Comparison of ENCODE assay signal across 2 cellular contexts in the genomic region with DNA sequence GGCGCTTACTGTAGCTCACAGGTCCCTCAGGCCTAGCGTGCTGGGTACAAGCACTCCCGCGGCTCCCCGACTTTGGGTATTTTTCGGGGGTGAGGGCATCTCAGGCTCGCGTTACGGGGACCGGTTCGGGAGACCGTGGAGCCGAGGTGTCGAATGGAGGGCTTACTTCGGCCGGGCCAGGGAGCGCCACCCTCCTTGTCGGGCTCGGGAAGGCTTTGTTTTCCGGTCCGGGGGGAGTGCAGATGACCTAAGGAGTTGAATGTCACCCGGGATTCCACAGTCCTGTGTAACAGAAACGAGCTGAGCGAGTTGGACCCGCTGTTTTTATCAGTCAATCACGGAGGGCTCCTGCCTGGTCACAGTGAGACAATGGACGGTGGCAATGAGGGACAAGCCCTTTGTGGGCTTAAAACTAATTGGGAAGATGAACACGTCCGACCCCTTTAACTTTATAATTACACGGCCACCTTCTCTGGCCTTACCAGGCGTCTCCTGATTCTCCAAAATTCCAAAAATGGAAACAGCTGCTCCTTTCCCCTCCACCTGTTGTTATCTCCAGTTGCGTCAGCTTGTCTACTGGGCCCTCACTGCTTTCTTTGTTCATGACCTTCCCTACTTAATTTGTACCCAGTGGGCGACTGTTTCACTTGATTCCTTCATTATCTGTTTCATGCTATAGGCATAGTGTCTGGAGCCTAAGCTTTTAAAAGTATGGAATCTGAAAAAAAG.
TF ChIP-seq lines count a peak whose summit lies in the region.

No MANE protein-coding gene starts in this region.

TF ChIP-seq in K562, 482 proteins besides CTCF, POLR2A, EP300 and RAD21 (continued from another document and continues in another):
- TF ChIP-seq, protein P1, sequence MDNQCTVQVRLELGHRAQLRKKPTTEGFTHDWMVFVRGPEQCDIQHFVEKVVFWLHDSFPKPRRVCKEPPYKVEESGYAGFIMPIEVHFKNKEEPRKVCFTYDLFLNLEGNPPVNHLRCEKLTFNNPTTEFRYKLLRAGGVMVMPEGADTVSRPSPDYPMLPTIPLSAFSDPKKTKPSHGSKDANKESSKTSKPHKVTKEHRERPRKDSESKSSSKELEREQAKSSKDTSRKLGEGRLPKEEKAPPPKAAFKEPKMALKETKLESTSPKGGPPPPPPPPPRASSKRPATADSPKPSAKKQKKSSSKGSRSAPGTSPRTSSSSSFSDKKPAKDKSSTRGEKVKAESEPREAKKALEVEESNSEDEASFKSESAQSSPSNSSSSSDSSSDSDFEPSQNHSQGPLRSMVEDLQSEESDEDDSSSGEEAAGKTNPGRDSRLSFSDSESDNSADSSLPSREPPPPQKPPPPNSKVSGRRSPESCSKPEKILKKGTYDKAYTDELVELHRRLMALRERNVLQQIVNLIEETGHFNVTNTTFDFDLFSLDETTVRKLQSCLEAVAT (IDR thresholded peaks at IDR 0.05), result peak in 1 of 2 experiments; percentile 64; a peak in 1 of 4 replicates
- TF ChIP-seq CC2D1A (IDR thresholded peaks at IDR 0.05) (peak; percentile 2; the same call in 1 of the 2 replicates), DPF2 (IDR thresholded peaks at IDR 0.05) (no peak), PRPF4 (IDR thresholded peaks at IDR 0.05; ENCODE audit: insufficient read depth, low read depth, low read length, poor library complexity, severe bottlenecking) (no peak), HDAC2 (IDR thresholded peaks at IDR 0.05) (no peak), HLTF (IDR thresholded peaks at IDR 0.05) (no peak), GATAD2B (IDR thresholded peaks at IDR 0.05; ENCODE audit: borderline replicate concordance) (peak; percentile 76; the same call in 1 of the 2 replicates), THRAP3 (IDR thresholded peaks at IDR 0.05; ENCODE audit: borderline replicate concordance) (peak; percentile 73; the same call in 1 of the 2 replicates), NR2C2 (CRISPR knock-in tag; IDR thresholded peaks at IDR 0.05) (0 out of 2 replicates have a peak, but pooled peaks have one; percentile 37), NR2C2 (tag; IDR thresholded peaks at IDR 0.05) (no peak), SP1 (CRISPR knock-in tag; IDR thresholded peaks at IDR 0.05) (no peak; the same call in 1 of the 2 replicates), ZNF707 (CRISPR knock-in tag; conservative IDR thresholded peaks at IDR 0.05) (no peak), MAZ (CRISPR knock-in tag; conservative IDR thresholded peaks at IDR 0.05 in 1 of 2, IDR thresholded peaks at IDR 0.05 in 1 of 2) (0 out of 4 replicates have a peak, but pooled peaks of 1 of the 2 experiments have one; percentile 3), NUFIP1 (IDR thresholded peaks at IDR 0.05; ENCODE audit: partially characterized antibody) (no peak), HNRNPLL (IDR thresholded peaks at IDR 0.05; ENCODE audit: low read depth, low read length, poor library complexity, severe bottlenecking) (no peak), PURB (CRISPR knock-in tag; IDR thresholded peaks at IDR 0.05; ENCODE audit: low read depth) (0 out of 2 replicates have a peak, but pooled peaks have one; percentile 67)
- TF ChIP-seq, protein P2, sequence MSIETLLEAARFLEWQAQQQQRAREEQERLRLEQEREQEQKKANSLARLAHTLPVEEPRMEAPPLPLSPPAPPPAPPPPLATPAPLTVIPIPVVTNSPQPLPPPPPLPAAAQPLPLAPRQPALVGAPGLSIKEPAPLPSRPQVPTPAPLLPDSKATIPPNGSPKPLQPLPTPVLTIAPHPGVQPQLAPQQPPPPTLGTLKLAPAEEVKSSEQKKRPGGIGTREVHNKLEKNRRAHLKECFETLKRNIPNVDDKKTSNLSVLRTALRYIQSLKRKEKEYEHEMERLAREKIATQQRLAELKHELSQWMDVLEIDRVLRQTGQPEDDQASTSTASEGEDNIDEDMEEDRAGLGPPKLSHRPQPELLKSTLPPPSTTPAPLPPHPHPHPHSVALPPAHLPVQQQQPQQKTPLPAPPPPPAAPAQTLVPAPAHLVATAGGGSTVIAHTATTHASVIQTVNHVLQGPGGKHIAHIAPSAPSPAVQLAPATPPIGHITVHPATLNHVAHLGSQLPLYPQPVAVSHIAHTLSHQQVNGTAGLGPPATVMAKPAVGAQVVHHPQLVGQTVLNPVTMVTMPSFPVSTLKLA (conservative IDR thresholded peaks at IDR 0.05), result 0 out of 4 replicates have a peak, but pooled peaks of 1 of the 2 experiments have one; percentile 8
- TF ChIP-seq, protein P3, sequence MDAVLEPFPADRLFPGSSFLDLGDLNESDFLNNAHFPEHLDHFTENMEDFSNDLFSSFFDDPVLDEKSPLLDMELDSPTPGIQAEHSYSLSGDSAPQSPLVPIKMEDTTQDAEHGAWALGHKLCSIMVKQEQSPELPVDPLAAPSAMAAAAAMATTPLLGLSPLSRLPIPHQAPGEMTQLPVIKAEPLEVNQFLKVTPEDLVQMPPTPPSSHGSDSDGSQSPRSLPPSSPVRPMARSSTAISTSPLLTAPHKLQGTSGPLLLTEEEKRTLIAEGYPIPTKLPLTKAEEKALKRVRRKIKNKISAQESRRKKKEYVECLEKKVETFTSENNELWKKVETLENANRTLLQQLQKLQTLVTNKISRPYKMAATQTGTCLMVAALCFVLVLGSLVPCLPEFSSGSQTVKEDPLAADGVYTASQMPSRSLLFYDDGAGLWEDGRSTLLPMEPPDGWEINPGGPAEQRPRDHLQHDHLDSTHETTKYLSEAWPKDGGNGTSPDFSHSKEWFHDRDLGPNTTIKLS (IDR thresholded peaks at IDR 0.05; ENCODE audit: borderline replicate concordance, low read depth), result peak; percentile 70; the same call in 1 of the 2 replicates
- TF ChIP-seq, protein P4, sequence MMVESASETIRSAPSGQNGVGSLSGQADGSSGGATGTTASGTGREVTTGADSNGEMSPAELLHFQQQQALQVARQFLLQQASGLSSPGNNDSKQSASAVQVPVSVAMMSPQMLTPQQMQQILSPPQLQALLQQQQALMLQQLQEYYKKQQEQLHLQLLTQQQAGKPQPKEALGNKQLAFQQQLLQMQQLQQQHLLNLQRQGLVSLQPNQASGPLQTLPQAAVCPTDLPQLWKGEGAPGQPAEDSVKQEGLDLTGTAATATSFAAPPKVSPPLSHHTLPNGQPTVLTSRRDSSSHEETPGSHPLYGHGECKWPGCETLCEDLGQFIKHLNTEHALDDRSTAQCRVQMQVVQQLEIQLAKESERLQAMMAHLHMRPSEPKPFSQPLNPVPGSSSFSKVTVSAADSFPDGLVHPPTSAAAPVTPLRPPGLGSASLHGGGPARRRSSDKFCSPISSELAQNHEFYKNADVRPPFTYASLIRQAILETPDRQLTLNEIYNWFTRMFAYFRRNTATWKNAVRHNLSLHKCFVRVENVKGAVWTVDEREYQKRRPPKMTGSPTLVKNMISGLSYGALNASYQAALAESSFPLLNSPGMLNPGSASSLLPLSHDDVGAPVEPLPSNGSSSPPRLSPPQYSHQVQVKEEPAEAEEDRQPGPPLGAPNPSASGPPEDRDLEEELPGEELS (CRISPR knock-in tag; IDR thresholded peaks at IDR 0.05; ENCODE audit: borderline replicate concordance), result 0 out of 2 replicates have a peak, but pooled peaks have one; percentile 35

TF ChIP-seq in HepG2, 621 proteins besides CTCF, POLR2A, EP300 and RAD21 (continued from another document and continues in another):
- TF ChIP-seq, protein P5, sequence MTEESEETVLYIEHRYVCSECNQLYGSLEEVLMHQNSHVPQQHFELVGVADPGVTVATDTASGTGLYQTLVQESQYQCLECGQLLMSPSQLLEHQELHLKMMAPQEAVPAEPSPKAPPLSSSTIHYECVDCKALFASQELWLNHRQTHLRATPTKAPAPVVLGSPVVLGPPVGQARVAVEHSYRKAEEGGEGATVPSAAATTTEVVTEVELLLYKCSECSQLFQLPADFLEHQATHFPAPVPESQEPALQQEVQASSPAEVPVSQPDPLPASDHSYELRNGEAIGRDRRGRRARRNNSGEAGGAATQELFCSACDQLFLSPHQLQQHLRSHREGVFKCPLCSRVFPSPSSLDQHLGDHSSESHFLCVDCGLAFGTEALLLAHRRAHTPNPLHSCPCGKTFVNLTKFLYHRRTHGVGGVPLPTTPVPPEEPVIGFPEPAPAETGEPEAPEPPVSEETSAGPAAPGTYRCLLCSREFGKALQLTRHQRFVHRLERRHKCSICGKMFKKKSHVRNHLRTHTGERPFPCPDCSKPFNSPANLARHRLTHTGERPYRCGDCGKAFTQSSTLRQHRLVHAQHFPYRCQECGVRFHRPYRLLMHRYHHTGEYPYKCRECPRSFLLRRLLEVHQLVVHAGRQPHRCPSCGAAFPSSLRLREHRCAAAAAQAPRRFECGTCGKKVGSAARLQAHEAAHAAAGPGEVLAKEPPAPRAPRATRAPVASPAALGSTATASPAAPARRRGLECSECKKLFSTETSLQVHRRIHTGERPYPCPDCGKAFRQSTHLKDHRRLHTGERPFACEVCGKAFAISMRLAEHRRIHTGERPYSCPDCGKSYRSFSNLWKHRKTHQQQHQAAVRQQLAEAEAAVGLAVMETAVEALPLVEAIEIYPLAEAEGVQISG (CRISPR knock-in tag; IDR thresholded peaks at IDR 0.05), result no peak
- peak; percentile 39; the same call in 1 of the 2 replicates for TF ChIP-seq ATF7-NPFF (CRISPR knock-in tag; IDR thresholded peaks at IDR 0.05; ENCODE audit: low read depth)
- TF ChIP-seq FIP1L1 (IDR thresholded peaks at IDR 0.05; ENCODE audit: borderline replicate concordance, insufficient read depth, low read depth, low read length), result no peak
- TF ChIP-seq, protein P6, sequence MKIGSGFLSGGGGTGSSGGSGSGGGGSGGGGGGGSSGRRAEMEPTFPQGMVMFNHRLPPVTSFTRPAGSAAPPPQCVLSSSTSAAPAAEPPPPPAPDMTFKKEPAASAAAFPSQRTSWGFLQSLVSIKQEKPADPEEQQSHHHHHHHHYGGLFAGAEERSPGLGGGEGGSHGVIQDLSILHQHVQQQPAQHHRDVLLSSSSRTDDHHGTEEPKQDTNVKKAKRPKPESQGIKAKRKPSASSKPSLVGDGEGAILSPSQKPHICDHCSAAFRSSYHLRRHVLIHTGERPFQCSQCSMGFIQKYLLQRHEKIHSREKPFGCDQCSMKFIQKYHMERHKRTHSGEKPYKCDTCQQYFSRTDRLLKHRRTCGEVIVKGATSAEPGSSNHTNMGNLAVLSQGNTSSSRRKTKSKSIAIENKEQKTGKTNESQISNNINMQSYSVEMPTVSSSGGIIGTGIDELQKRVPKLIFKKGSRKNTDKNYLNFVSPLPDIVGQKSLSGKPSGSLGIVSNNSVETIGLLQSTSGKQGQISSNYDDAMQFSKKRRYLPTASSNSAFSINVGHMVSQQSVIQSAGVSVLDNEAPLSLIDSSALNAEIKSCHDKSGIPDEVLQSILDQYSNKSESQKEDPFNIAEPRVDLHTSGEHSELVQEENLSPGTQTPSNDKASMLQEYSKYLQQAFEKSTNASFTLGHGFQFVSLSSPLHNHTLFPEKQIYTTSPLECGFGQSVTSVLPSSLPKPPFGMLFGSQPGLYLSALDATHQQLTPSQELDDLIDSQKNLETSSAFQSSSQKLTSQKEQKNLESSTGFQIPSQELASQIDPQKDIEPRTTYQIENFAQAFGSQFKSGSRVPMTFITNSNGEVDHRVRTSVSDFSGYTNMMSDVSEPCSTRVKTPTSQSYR (CRISPR knock-in tag; IDR thresholded peaks at IDR 0.05; ENCODE audit: borderline replicate concordance), result no peak
- TF ChIP-seq SP2 (CRISPR knock-in tag; IDR thresholded peaks at IDR 0.05), result no peak
- TF ChIP-seq, protein P7, sequence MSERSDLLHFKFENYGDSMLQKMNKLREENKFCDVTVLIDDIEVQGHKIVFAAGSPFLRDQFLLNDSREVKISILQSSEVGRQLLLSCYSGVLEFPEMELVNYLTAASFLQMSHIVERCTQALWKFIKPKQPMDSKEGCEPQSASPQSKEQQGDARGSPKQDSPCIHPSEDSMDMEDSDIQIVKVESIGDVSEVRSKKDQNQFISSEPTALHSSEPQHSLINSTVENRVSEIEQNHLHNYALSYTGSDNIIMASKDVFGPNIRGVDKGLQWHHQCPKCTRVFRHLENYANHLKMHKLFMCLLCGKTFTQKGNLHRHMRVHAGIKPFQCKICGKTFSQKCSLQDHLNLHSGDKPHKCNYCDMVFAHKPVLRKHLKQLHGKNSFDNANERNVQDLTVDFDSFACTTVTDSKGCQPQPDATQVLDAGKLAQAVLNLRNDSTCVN (CRISPR knock-in tag; IDR thresholded peaks at IDR 0.05; ENCODE audit: borderline replicate concordance), result no peak
- TF ChIP-seq, protein P8, sequence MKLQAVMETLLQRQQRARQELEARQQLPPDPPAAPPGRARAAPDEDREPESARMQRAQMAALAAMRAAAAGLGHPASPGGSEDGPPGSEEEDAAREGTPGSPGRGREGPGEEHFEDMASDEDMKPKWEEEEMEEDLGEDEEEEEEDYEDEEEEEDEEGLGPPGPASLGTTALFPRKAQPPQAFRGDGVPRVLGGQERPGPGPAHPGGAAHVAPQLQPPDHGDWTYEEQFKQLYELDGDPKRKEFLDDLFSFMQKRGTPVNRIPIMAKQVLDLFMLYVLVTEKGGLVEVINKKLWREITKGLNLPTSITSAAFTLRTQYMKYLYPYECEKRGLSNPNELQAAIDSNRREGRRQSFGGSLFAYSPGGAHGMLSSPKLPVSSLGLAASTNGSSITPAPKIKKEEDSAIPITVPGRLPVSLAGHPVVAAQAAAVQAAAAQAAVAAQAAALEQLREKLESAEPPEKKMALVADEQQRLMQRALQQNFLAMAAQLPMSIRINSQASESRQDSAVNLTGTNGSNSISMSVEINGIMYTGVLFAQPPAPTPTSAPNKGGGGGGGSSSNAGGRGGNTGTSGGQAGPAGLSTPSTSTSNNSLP (IDR thresholded peaks at IDR 0.05; ENCODE audit: low read depth, low read length), result no peak
- TF ChIP-seq MBNL3 (CRISPR knock-in tag; conservative IDR thresholded peaks at IDR 0.05), result no peak
- TF ChIP-seq, protein P9, sequence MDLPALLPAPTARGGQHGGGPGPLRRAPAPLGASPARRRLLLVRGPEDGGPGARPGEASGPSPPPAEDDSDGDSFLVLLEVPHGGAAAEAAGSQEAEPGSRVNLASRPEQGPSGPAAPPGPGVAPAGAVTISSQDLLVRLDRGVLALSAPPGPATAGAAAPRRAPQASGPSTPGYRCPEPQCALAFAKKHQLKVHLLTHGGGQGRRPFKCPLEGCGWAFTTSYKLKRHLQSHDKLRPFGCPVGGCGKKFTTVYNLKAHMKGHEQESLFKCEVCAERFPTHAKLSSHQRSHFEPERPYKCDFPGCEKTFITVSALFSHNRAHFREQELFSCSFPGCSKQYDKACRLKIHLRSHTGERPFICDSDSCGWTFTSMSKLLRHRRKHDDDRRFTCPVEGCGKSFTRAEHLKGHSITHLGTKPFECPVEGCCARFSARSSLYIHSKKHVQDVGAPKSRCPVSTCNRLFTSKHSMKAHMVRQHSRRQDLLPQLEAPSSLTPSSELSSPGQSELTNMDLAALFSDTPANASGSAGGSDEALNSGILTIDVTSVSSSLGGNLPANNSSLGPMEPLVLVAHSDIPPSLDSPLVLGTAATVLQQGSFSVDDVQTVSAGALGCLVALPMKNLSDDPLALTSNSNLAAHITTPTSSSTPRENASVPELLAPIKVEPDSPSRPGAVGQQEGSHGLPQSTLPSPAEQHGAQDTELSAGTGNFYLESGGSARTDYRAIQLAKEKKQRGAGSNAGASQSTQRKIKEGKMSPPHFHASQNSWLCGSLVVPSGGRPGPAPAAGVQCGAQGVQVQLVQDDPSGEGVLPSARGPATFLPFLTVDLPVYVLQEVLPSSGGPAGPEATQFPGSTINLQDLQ (CRISPR knock-in tag; IDR thresholded peaks at IDR 0.05), result no peak
- no peak for TF ChIP-seq ZNF598 (CRISPR knock-in tag; IDR thresholded peaks at IDR 0.05; ENCODE audit: borderline replicate concordance)
- TF ChIP-seq TGIF2 (CRISPR knock-in tag; IDR thresholded peaks at IDR 0.05), result no peak
- no peak for TF ChIP-seq MEF2D (CRISPR knock-in tag; IDR thresholded peaks at IDR 0.05)
- no peak for TF ChIP-seq ZNF33A (CRISPR knock-in tag; IDR thresholded peaks at IDR 0.05; ENCODE audit: borderline replicate concordance)
- TF ChIP-seq ZNF34 (CRISPR knock-in tag; IDR thresholded peaks at IDR 0.05; ENCODE audit: borderline replicate concordance), result no peak
- no peak for TF ChIP-seq ZNF143 (CRISPR knock-in tag; IDR thresholded peaks at IDR 0.05)
- no peak for TF ChIP-seq KAT7 (CRISPR knock-in tag; IDR thresholded peaks at IDR 0.05; ENCODE audit: borderline replicate concordance)
- TF ChIP-seq ZNF121 (CRISPR knock-in tag; IDR thresholded peaks at IDR 0.05), result no peak
- TF ChIP-seq MED8 (CRISPR knock-in tag; IDR thresholded peaks at IDR 0.05; ENCODE audit: insufficient replicate concordance), result no peak
- TF ChIP-seq MED13 (CRISPR knock-in tag; IDR thresholded peaks at IDR 0.05), result no peak
- no peak for TF ChIP-seq KDM6A (CRISPR knock-in tag; IDR thresholded peaks at IDR 0.05; ENCODE audit: low read depth)
